In genomic region chr15:42120285-42120684, GRCh38 we compare ENCODE assay signal across 22 cellular contexts. TPM values are rescaled to one million over a fixed set of nuclear protein-coding genes. Genes with fewer than 3 reads are reported as not detected.
"Had no signal": no experiment of that assay in that cellular context is flagged by ENCODE, and none has a peak within 500 bp of the region (broad histone marks: within the 10 kb centered on the region; RNA-seq: fewer than 3 reads in every experiment).

No MANE protein-coding gene starts in this region.

- H3K27me3 ChIP-seq: ovary, right lobe of liver, stomach, thyroid gland, tibial nerve, upper lobe of left lung, vagina had no signal

- H3K9ac ChIP-seq: parathyroid adenoma had no signal

- H2AFZ ChIP-seq: parathyroid adenoma had no signal

- H3K36me3 ChIP-seq: ovary, right lobe of liver, sigmoid colon, stomach, thoracic aorta, thyroid gland, tibial nerve, upper lobe of left lung, vagina had no signal

- H3K4me3 ChIP-seq: ovary, psoas muscle, right lobe of liver, sigmoid colon, stomach, thoracic aorta, thyroid gland, tibial nerve, upper lobe of left lung, vagina had no signal

- H3K79me2 ChIP-seq: parathyroid adenoma had no signal

- H3K9me3 ChIP-seq: ovary, psoas muscle, right lobe of liver, sigmoid colon, stomach, thoracic aorta, thyroid gland, upper lobe of left lung, vagina had no signal

- H3K27ac ChIP-seq: ovary, parathyroid adenoma, psoas muscle, right lobe of liver, sigmoid colon, stomach, thoracic aorta, thyroid gland, tibial nerve, vagina had no signal

- H3K4me1 ChIP-seq: parathyroid adenoma, psoas muscle, right lobe of liver, thyroid gland, tibial nerve had no signal

- DNase-seq: nephron progenitor cell; occipital lobe; ovary; posterior cingulate gyrus; psoas muscle; right cardiac atrium; right lobe of liver; sigmoid colon; small intestine; stimulated activated CD4-positive, alpha-beta T cell treated with anti-CD3 and anti-CD28 coated beads, Interleukin-15, amount 100 ng/mL, for 24 hours; stimulated activated CD4-positive, alpha-beta T cell treated with anti-CD3 and anti-CD28 coated beads, Interleukin-2, amount 100 ng/mL, for 24 hours; stimulated activated CD4-positive, alpha-beta T cell treated with anti-CD3 and anti-CD28 coated beads, Interleukin-2, amount 100 ng/mL, for 48 hours; stimulated activated CD4-positive, alpha-beta T cell treated with anti-CD3 and anti-CD28 coated beads, Interleukin-4, amount 100 ng/mL, for 24 hours; stimulated activated naive B cell treated with anti-CD40 and anti-IgM and Interleukin-4, amounts not matched to agents 10 μg/mL and 1 μg/mL and 100 μg/mL, for 72 hours; stimulated activated naive CD4-positive, alpha-beta T cell treated with Interleukin-2 at 50 U/mL for 16 hours; stomach; thyroid gland; upper lobe of left lung had no signal

RNA-seq across cellular contexts. Expression of gene PLA2G4D, which starts 25.9 kb away (rescaled TPM):
- polyA plus RNA-seq: ovary, psoas muscle, right cardiac atrium had no signal
